In genomic region chr14:32471183-32471582, GRCh38 we compare ENCODE assay signal across 26 cellular contexts.
DNase-seq lines count a peak whose midpoint lies in the region; ATAC-seq and TF ChIP-seq lines count a peak whose summit lies in the region.
"Had no signal": no experiment of that assay in that cellular context is flagged by ENCODE, and none has a peak within 500 bp of the region (broad histone marks: within the 10 kb centered on the region; RNA-seq: fewer than 3 reads in every experiment).

No MANE protein-coding gene starts in this region.

- H3K27me3 ChIP-seq in right atrium auricular region (no peaks in the 10 kb centered on the region), esophagus squamous epithelium (no peaks in the 10 kb centered on the region), rectal smooth muscle tissue (ENCODE audit: control insufficient read depth, insufficient read depth, low read length) (no peaks in the 10 kb centered on the region), transverse colon (no peaks in the 10 kb centered on the region)
- H3K27me3 ChIP-seq: adrenal gland, cardiac muscle cell, SJSA1, vagina had no signal

- TF ChIP-seq CTCF in right atrium auricular region (IDR thresholded peaks at IDR 0.05) = no peak
- TF ChIP-seq CTCF in esophagus squamous epithelium (IDR thresholded peaks at IDR 0.05) = no peak
- no peak for TF ChIP-seq CTCF in transverse colon (IDR thresholded peaks at IDR 0.05)

- H3K36me3 ChIP-seq in right atrium auricular region = no peaks in the 10 kb centered on the region
- no peaks in the 10 kb centered on the region for H3K36me3 ChIP-seq in esophagus squamous epithelium
- H3K36me3 ChIP-seq in rectal smooth muscle tissue (ENCODE audit: control insufficient read depth, insufficient read depth, low read length) = no peaks in the 10 kb centered on the region
- no peaks in the 10 kb centered on the region for H3K36me3 ChIP-seq in transverse colon
- H3K36me3 ChIP-seq: adrenal gland, cardiac muscle cell, SJSA1, vagina had no signal

- intact Hi-C loops in Right ventricle myocardium inferior (cut with DNase I) = loop anchor here (5.0 kb wide), 2 partner anchors 41 to 86 kb away; no protein-coding TSS in a partner anchor
- intact Hi-C loops in esophagus squamous epithelium (cut with DNase I) = no loop called here
- intact Hi-C loops in transverse colon (cut with DNase I; ENCODE audit: low total_unique reads) = no loop called here

- 70 to 78% methylated on average over 4 of the region's 4 CpGs for whole genome bisulfite sequencing in esophagus squamous epithelium, 2 donors
- WGBS in transverse colon (ENCODE audit: low coverage in 1 of 2), 2 donors = 81 to 83% methylated on average over 4 of the region's 4 CpGs

- in situ Hi-C loops in transverse colon (cut with MboI; ENCODE audit: low pct_ligation_motif_present in 1 of 4, low pct_unique_long_range_greater_than_20kb in 1 of 4, low sequenced_read_pairs in 3 of 4) = loop anchor here in 1 of 4 donors (10.0 kb wide), 1 partner anchor 216 kb away; no protein-coding TSS in a partner anchor

- H3K4me1 ChIP-seq in right atrium auricular region = peaks cover 0 to 45% of the 10 kb centered on the region in 2 donors
- H3K4me1 ChIP-seq in esophagus squamous epithelium = peaks cover 13 to 90% (median 35%) of the 10 kb centered on the region in 3 donors
- peaks cover 38% of the 10 kb centered on the region for H3K4me1 ChIP-seq in rectal smooth muscle tissue (ENCODE audit: control insufficient read depth, insufficient read depth, low read length)
- peaks cover 0 to 15% (median 6%) of the 10 kb centered on the region in 4 donors for H3K4me1 ChIP-seq in transverse colon

- no peaks in the 10 kb centered on the region for H3K9me3 ChIP-seq in right atrium auricular region
- no peaks in the 10 kb centered on the region for H3K9me3 ChIP-seq in esophagus squamous epithelium
- no peaks in the 10 kb centered on the region for H3K9me3 ChIP-seq in transverse colon
- H3K9me3 ChIP-seq: A549, adrenal gland, SJSA1, vagina had no signal

- H3K27ac ChIP-seq in right atrium auricular region (peak overlapping the region; percentile 39 to 66), esophagus squamous epithelium (peak overlapping the region; percentile 82 to 86 (median 84)), rectal smooth muscle tissue (ENCODE audit: low read depth, low read length) (peak overlapping the region; percentile 88), transverse colon (peak overlapping the region in 3 of 4 donors; percentile 48 to 60 (median 49))
- H3K27ac ChIP-seq: adrenal gland, cardiac muscle cell, vagina had no signal

- no peak for DNase-seq in right atrium auricular region (ENCODE audit: low spot score)
- DNase-seq in Right ventricle myocardium inferior (ENCODE audit: missing footprints) = no peak
- no peak for DNase-seq in esophagus squamous epithelium (lab: John Stamatoyannopoulos, UW)
- DNase-seq in transverse colon = no peak
- DNase-seq in GOT3 (lab: John Stamatoyannopoulos, UW) = no peak
- no peak for DNase-seq in OCI-M1 (lab: John Stamatoyannopoulos, UW)
- DNase-seq: activated CD4-positive, alpha-beta T cell treated with anti-CD3 and anti-CD28 coated beads, Interleukin-2, amount 50 U/mL, for 1 hour; activated CD8-positive, alpha-beta memory T cell treated with anti-CD3 and anti-CD28 coated beads, Interleukin-2, amount 10 ng/mL, durations not matched to agents 7 days and 5 days; activated naive CD4-positive, alpha-beta T cell treated with Interleukin-2 at 50 U/mL for 16 hours; activated T-cell treated with anti-CD3 and anti-CD28 coated beads, Interleukin-2, amount 50 U/mL, for 72 hours; adrenal gland; GDM1; KG1; midbrain; NCI-H1436 treated with DMSO at 0.1 percent for 48 hours; nephron progenitor cell; PC-9; posterior cingulate gyrus; small intestine; stimulated activated CD4-positive, alpha-beta T cell treated with anti-CD3 and anti-CD28 coated beads, Interleukin-2, amount 100 ng/mL, for 24 hours had no signal

- TF ChIP-seq EP300 in transverse colon (IDR thresholded peaks at IDR 0.05; ENCODE audit: low read depth) = no peak

- no peak for TF ChIP-seq POLR2A in esophagus squamous epithelium (IDR thresholded peaks at IDR 0.05)
- TF ChIP-seq POLR2A in transverse colon (IDR thresholded peaks at IDR 0.05) = no peak

- ATAC-seq in Right ventricle myocardium inferior = no peak
- ATAC-seq in HG02571 (IDR thresholded peaks at IDR 0.05; ENCODE audit: unreplicated experiment) = no peak
- ATAC-seq: A549; activated CD8-positive, alpha-beta memory T cell treated with anti-CD3 and anti-CD28 coated beads, Interleukin-2, amount 10 ng/mL, durations not matched to agents 7 days and 5 days; activated T-cell treated with anti-CD3 and anti-CD28 coated beads, Interleukin-2, amount 50 U/mL, for 72 hours had no signal

- H3K4me3 ChIP-seq in right atrium auricular region = no peak overlapping the region
- no peak overlapping the region for H3K4me3 ChIP-seq in esophagus squamous epithelium
- H3K4me3 ChIP-seq in rectal smooth muscle tissue (ENCODE audit: low read length) = no peak overlapping the region
- no peak overlapping the region for H3K4me3 ChIP-seq in transverse colon
- H3K4me3 ChIP-seq: A549, adrenal gland, cardiac muscle cell, PC-9, SJSA1, vagina had no signal

- no peak overlapping the region for H3K9ac ChIP-seq in rectal smooth muscle tissue (ENCODE audit: low read length)
